ENCODE assay signal across 10 cellular contexts in genomic region chr3:188179006-188179966, GRCh38. TPM values are rescaled to one million over a fixed set of nuclear protein-coding genes. Genes with fewer than 3 reads are reported as not detected.
A peak's percentile ranks its signal among the peaks of the same experiment; 100 is the strongest.
DNase-seq lines count a peak whose midpoint lies in the region; ATAC-seq and TF ChIP-seq lines count a peak whose summit lies in the region.
"Had no signal": no experiment of that assay in that cellular context is flagged by ENCODE, and none has a peak within 500 bp of the region (broad histone marks: within the 10 kb centered on the region; RNA-seq: fewer than 3 reads in every experiment).

No MANE protein-coding gene starts in this region.

- no peaks in the 10 kb centered on the region for H3K27me3 Mint-ChIP-seq in dendritic cell treated with granulocyte-macrophage colony-stimulating factor and Interleukin-4, amounts not matched to agents 40 ng/mL and 50 ng/mL, for 4 days
- H3K27me3 Mint-ChIP-seq in naive thymus-derived CD4-positive, alpha-beta T cell, result no peaks in the 10 kb centered on the region

- H3K4me3 Mint-ChIP-seq in dendritic cell treated with granulocyte-macrophage colony-stimulating factor and Interleukin-4, amounts not matched to agents 40 ng/mL and 50 ng/mL, for 4 days, result no peak overlapping the region
- H3K4me3 Mint-ChIP-seq in naive thymus-derived CD4-positive, alpha-beta T cell, result peak overlapping the region in 9 of 10 donors; percentile 4 to 53 (median 35)

- H3K4me2 ChIP-seq in MM.1S (ENCODE audit: low read depth, low read length), result no peak overlapping the region

- H3K9ac ChIP-seq in MM.1S (ENCODE audit: low read length), result no peak overlapping the region

- intact Hi-C loops in dendritic cell treated with granulocyte-macrophage colony-stimulating factor and Interleukin-4, amounts not matched to agents 40 ng/mL and 50 ng/mL, for 4 days (cut with micrococcal nuclease), result no loop called here
- intact Hi-C loops in naive thymus-derived CD4-positive, alpha-beta T cell (cut with micrococcal nuclease), result no loop called here

- no peaks in the 10 kb centered on the region for H4K20me1 ChIP-seq in MM.1S (ENCODE audit: insufficient read depth, low read length)

- H3K9me2 ChIP-seq in MM.1S (replicated peaks; ENCODE audit: insufficient read depth, low read length), result no peaks in the 10 kb centered on the region

- H3K4me1 ChIP-seq in naive thymus-derived CD4-positive, alpha-beta T cell (ENCODE audit: control insufficient read depth in 2 of 2, insufficient read depth in 2 of 2, low read length in 2 of 2), result peaks cover 9 to 13% of the 10 kb centered on the region in 2 donors
- H3K4me1 ChIP-seq in MM.1S (ENCODE audit: low read length), result no peaks in the 10 kb centered on the region

- no peak for ATAC-seq in naive thymus-derived CD4-positive, alpha-beta T cell
- no peak for ATAC-seq in HG02973 (IDR thresholded peaks at IDR 0.05; ENCODE audit: unreplicated experiment)

- H3K27ac Mint-ChIP-seq in dendritic cell treated with granulocyte-macrophage colony-stimulating factor and Interleukin-4, amounts not matched to agents 40 ng/mL and 50 ng/mL, for 4 days, result peak overlapping the region; percentile 7
- peak overlapping the region in 6 of 9 donors; percentile 32 to 84 (median 47) for H3K27ac Mint-ChIP-seq in naive thymus-derived CD4-positive, alpha-beta T cell

- TF ChIP-seq POLR2A in erythroblast (IDR thresholded peaks at IDR 0.05; ENCODE audit: low read length), result no peak

- CTCF ChIA-PET in AG04449 (lab: Yijun Ruan, JAX), result no interaction called here
- CTCF ChIA-PET in naive thymus-derived CD4-positive, alpha-beta T cell (lab: Charles Lee), result no interaction called here

- peaks cover 78% of the 10 kb centered on the region for H3K36me3 Mint-ChIP-seq in dendritic cell treated with granulocyte-macrophage colony-stimulating factor and Interleukin-4, amounts not matched to agents 40 ng/mL and 50 ng/mL, for 4 days (ENCODE audit: low read depth)
- peaks cover 15 to 43% (median 28%) of the 10 kb centered on the region in 5 donors for H3K36me3 Mint-ChIP-seq in naive thymus-derived CD4-positive, alpha-beta T cell

- no peaks in the 10 kb centered on the region for H3K9me3 ChIP-seq in MG63
- H3K9me3 ChIP-seq in naive thymus-derived CD4-positive, alpha-beta T cell (ENCODE audit: control insufficient read depth in 2 of 3, low read length in 3 of 3), result no peaks in the 10 kb centered on the region
- H3K9me3 ChIP-seq in MM.1S (replicated peaks; ENCODE audit: insufficient read depth, low read length), result no peaks in the 10 kb centered on the region

- H2AFZ ChIP-seq in MM.1S (ENCODE audit: low read length), result no peak overlapping the region

- H3K36me3 ChIP-seq in MG63 (peaks cover 13% of the 10 kb centered on the region; the same call in 1 of the 2 replicates), MM.1S (replicated peaks; ENCODE audit: insufficient read depth, low read length) (no peaks in the 10 kb centered on the region)
- no peaks in the 10 kb centered on the region for H3K36me3 ChIP-seq in naive thymus-derived CD4-positive, alpha-beta T cell (ENCODE audit: control insufficient read depth in 2 of 3, insufficient read depth in 3 of 3, low read length in 3 of 3)

- POLR2A ChIA-PET in AG04449 (lab: Yijun Ruan, JAX), result no interaction called here
- POLR2A ChIA-PET in naive thymus-derived CD4-positive, alpha-beta T cell (lab: Charles Lee), result no interaction called here

- H3K9me3 Mint-ChIP-seq in dendritic cell treated with granulocyte-macrophage colony-stimulating factor and Interleukin-4, amounts not matched to agents 40 ng/mL and 50 ng/mL, for 4 days, result no peaks in the 10 kb centered on the region
- peaks cover 0 to 3% (median 0%) of the 10 kb centered on the region in 11 donors for H3K9me3 Mint-ChIP-seq in naive thymus-derived CD4-positive, alpha-beta T cell

- DNase-seq in AG04449 (ENCODE audit: low read depth, low spot score), result peak; percentile 63
- DNase-seq in MG63, result peak; percentile 45
- no peak for DNase-seq in naive thymus-derived CD4-positive, alpha-beta T cell
- no peak for DNase-seq in erythroblast (lab: John Stamatoyannopoulos, UW)
- no peak for DNase-seq in MM.1S
- no peak for DNase-seq in DMS 273 (lab: John Stamatoyannopoulos, UW; ENCODE audit: unreplicated experiment)
- DNase-seq: EL, KBM-7 had no signal

- H3K79me2 ChIP-seq in MM.1S (ENCODE audit: low read length), result no peaks in the 10 kb centered on the region

- no peaks in the 10 kb centered on the region for H3F3A ChIP-seq in MM.1S (ENCODE audit: insufficient read depth, low read length)

- H3K27me3 ChIP-seq in MG63 (no peaks in the 10 kb centered on the region), MM.1S (replicated peaks; ENCODE audit: insufficient read depth, low read length) (no peaks in the 10 kb centered on the region)
- H3K27me3 ChIP-seq in naive thymus-derived CD4-positive, alpha-beta T cell (ENCODE audit: control insufficient read depth in 2 of 2, insufficient read depth in 2 of 2, low read length in 2 of 2), result no peaks in the 10 kb centered on the region

- no peak overlapping the region for H3K27ac ChIP-seq in naive thymus-derived CD4-positive, alpha-beta T cell (ENCODE audit: low read depth, low read length)
- H3K27ac ChIP-seq in MM.1S (ENCODE audit: low read length), result no peak overlapping the region

- TF ChIP-seq CTCF in AG04449 (IDR thresholded peaks at IDR 0.05; ENCODE audit: insufficient read depth, low read length, missing control alignments) (no peak), MM.1S (IDR thresholded peaks at IDR 0.05; ENCODE audit: low read length) (no peak)

- peaks cover 51% of the 10 kb centered on the region for H3K4me1 Mint-ChIP-seq in dendritic cell treated with granulocyte-macrophage colony-stimulating factor and Interleukin-4, amounts not matched to agents 40 ng/mL and 50 ng/mL, for 4 days (ENCODE audit: low read depth)
- H3K4me1 Mint-ChIP-seq in naive thymus-derived CD4-positive, alpha-beta T cell, result peaks cover 37 to 68% (median 56%) of the 10 kb centered on the region in 7 donors

- H3K4me3 ChIP-seq in AG04449 (ENCODE audit: low read depth, low read length) (no peak overlapping the region), MG63 (no peak overlapping the region), MM.1S (ENCODE audit: low read length) (no peak overlapping the region)
- H3K4me3 ChIP-seq in naive thymus-derived CD4-positive, alpha-beta T cell (ENCODE audit: low read length), result no peak overlapping the region

RNA-seq across cellular contexts. Expression of gene LPP, which starts 25.3 kb away (rescaled TPM):
- total RNA-seq in MG63 (2014; rRNA removed; shearing (Covaris generic); ENCODE audit: low replicate concordance), result 7.9 and 14.2 TPM in 2 replicates
- total RNA-seq in naive thymus-derived CD4-positive, alpha-beta T cell, result 10 to 100 TPM; 12.5 to 95.2 (median 52.3) TPM
- polyA plus RNA-seq in naive thymus-derived CD4-positive, alpha-beta T cell, result 10 to 100 TPM; 10.3 to 12.1 TPM

Comparison
In these comparisons a context has a peak if more than half of its experiments do, and no peak if none do; other contexts are left out.
1. DNase-seq: peak in AG04449 (single experiment) and MG63 (single experiment); none in naive thymus-derived CD4-positive, alpha-beta T cell (0 of 9), erythroblast (0 of 2), MM.1S (single experiment) and DMS 273 (single experiment).